In genomic region chr14:49993565-49993964, GRCh38 we compare ENCODE assay signal across 14 cellular contexts.
"Had no signal": no experiment of that assay in that cellular context is flagged by ENCODE, and none has a peak within 500 bp of the region (broad histone marks: within the 10 kb centered on the region; RNA-seq: fewer than 3 reads in every experiment).

No MANE protein-coding gene starts in this region.

- ATAC-seq: foreskin keratinocyte had no signal

- H3K27ac Mint-ChIP-seq: activated naive CD8-positive, alpha-beta T cell had no signal

- DNase-seq: activated effector memory CD4-positive, alpha-beta T cell treated with anti-CD3 and anti-CD28 coated beads, Interleukin-2, amount 50 U/mL, for 16 hours; aorta; foreskin keratinocyte; left lung; mesendoderm; ovary; SJCRH30; upper lobe of left lung had no signal

- H3K4me1 ChIP-seq: foreskin keratinocyte, SJCRH30 had no signal

- H3K4me3 Mint-ChIP-seq: activated naive CD8-positive, alpha-beta T cell had no signal

- H3K27me3 Mint-ChIP-seq: activated CD4-positive, alpha-beta memory T cell treated with anti-CD3 and anti-CD28 coated beads for 36 hours; activated naive CD8-positive, alpha-beta T cell had no signal

- H3K27ac ChIP-seq: esophagus muscularis mucosa, foreskin keratinocyte, left lung, ovary, SJCRH30, suprapubic skin, upper lobe of left lung had no signal

- H3K9me3 ChIP-seq: esophagus muscularis mucosa, left lung, ovary, SJCRH30, suprapubic skin, upper lobe of left lung had no signal

- FAIRE-seq: endometrium, keratinocyte had no signal

- H3K4me3 ChIP-seq: esophagus muscularis mucosa, left lung, ovary, SJCRH30, suprapubic skin, upper lobe of left lung had no signal

- H3K9me3 Mint-ChIP-seq: activated CD4-positive, alpha-beta memory T cell treated with anti-CD3 and anti-CD28 coated beads for 36 hours had no signal

- H3K36me3 ChIP-seq: esophagus muscularis mucosa, left lung, ovary, SJCRH30, suprapubic skin, upper lobe of left lung had no signal

- H3K27me3 ChIP-seq: esophagus muscularis mucosa, foreskin keratinocyte, left lung, ovary, SJCRH30, suprapubic skin, upper lobe of left lung had no signal
